1 cellular context compared by ENCODE assay signal in the genomic region with DNA sequence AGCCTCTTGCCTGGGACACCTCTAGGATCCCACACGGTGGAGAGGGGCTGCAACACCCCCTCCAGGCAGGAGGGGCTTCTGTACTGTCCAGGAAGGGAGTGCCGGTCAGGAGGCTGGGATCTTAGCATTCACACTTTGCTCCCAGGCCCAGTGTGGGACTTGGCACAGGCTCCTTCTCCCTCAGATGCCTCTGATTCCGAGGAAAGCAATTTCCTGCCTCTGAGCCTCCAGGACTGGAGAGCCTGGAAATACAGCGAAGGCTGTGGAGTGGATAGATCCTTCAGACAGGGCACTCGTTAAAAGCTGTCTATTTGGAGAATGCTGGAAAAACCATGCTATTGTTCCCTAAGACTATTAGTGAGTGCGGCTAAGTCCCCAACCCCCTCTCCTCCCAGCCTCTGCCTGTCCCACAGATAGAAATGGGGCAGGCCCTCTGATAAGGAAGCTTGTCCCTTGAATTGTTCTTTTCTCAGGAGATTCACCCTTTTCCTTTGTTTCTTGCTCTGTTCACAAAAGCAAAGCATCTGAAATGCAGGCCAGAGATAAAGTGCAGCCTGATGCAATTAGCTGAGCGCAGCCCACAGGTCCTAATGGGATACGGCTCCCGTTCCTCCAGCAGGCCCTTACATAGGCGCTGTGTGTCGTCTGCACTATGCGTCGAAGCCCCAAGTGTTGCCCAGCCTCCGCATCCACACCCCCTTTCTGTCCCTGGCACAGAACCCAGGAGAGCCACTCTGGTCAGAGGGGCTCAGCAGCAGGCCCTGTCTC.
TF ChIP-seq lines count a peak whose summit lies in the region.

No MANE protein-coding gene starts in this region.

TF ChIP-seq in SK-N-SH treated with all-trans-retinoic acid at 6 μM for 48 hours, 23 proteins besides CTCF, POLR2A, EP300 and RAD21 (continued from another document):
- TF ChIP-seq, protein P1, sequence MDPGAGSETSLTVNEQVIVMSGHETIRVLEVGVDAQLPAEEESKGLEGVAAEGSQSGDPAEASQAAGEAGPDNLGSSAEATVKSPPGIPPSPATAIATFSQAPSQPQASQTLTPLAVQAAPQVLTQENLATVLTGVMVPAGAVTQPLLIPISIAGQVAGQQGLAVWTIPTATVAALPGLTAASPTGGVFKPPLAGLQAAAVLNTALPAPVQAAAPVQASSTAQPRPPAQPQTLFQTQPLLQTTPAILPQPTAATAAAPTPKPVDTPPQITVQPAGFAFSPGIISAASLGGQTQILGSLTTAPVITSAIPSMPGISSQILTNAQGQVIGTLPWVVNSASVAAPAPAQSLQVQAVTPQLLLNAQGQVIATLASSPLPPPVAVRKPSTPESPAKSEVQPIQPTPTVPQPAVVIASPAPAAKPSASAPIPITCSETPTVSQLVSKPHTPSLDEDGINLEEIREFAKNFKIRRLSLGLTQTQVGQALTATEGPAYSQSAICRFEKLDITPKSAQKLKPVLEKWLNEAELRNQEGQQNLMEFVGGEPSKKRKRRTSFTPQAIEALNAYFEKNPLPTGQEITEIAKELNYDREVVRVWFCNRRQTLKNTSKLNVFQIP (CRISPR knock-in tag; IDR thresholded peaks at IDR 0.05; ENCODE audit: borderline replicate concordance, low read depth) = no peak
- TF ChIP-seq PPARA (CRISPR knock-in tag; IDR thresholded peaks at IDR 0.05; ENCODE audit: borderline replicate concordance) (peak; percentile 36; the same call in 1 of the 2 replicates), ISL1 (CRISPR knock-in tag; IDR thresholded peaks at IDR 0.05) (peak; percentile 52), ZNF70 (CRISPR knock-in tag; IDR thresholded peaks at IDR 0.05) (peak; percentile 51; the same call in 1 of the 2 replicates), ZNF8 (CRISPR knock-in tag; IDR thresholded peaks at IDR 0.05) (0 out of 2 replicates have a peak, but pooled peaks have one; percentile 5), CSDC2 (CRISPR knock-in tag; IDR thresholded peaks at IDR 0.05) (0 out of 2 replicates have a peak, but pooled peaks have one; percentile 23), GLIS3 (CRISPR knock-in tag; IDR thresholded peaks at IDR 0.05) (0 out of 2 replicates have a peak, but pooled peaks have one; percentile 11), RARB (CRISPR knock-in tag; IDR thresholded peaks at IDR 0.05) (no peak), SNAI2 (CRISPR knock-in tag; IDR thresholded peaks at IDR 0.05) (peak; percentile 70; the same call in 1 of the 2 replicates), TCF4 (CRISPR knock-in tag; IDR thresholded peaks at IDR 0.05; ENCODE audit: borderline replicate concordance) (peak; percentile 89), ARNTL (CRISPR knock-in tag; IDR thresholded peaks at IDR 0.05; ENCODE audit: borderline replicate concordance, low read depth) (no peak), TOX (CRISPR knock-in tag; IDR thresholded peaks at IDR 0.05; ENCODE audit: borderline replicate concordance) (no peak)
- TF ChIP-seq, protein P2, sequence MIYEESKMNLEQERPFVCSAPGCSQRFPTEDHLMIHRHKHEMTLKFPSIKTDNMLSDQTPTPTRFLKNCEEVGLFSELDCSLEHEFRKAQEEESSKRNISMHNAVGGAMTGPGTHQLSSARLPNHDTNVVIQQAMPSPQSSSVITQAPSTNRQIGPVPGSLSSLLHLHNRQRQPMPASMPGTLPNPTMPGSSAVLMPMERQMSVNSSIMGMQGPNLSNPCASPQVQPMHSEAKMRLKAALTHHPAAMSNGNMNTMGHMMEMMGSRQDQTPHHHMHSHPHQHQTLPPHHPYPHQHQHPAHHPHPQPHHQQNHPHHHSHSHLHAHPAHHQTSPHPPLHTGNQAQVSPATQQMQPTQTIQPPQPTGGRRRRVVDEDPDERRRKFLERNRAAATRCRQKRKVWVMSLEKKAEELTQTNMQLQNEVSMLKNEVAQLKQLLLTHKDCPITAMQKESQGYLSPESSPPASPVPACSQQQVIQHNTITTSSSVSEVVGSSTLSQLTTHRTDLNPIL (CRISPR knock-in tag; IDR thresholded peaks at IDR 0.05; ENCODE audit: low read depth) = peak; percentile 73
